Comparison of ENCODE assay signal across 9 cellular contexts in the genomic region with DNA sequence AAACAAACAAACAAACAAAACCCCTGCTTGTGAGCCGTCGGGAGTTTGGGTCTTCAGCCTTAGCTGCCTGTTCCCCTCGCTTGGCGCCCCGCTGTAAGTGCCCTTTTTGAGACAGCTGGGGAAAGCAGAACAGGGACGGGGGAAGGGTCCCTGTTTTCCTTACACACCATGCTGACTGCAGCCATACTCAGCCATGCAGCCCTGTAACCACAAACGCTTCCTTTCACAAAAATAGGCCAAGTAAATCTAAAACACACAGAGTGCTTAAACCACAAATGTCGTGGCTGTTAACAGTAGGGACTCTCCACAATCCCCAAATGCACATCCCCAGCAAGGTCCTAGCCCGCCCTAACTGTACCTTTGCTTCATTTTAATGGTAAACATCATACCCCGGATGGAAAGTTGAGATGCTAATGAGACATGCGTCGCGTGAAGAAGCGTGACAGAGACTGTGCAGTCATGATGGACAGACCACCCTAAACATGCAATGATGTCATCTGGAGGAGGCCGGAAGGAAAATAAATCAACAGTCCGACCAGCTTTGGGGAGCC.
DNase-seq lines count a peak whose midpoint lies in the region; ATAC-seq and TF ChIP-seq lines count a peak whose summit lies in the region.
"Had no signal": no experiment of that assay in that cellular context is flagged by ENCODE, and none has a peak within 500 bp of the region (broad histone marks: within the 10 kb centered on the region; RNA-seq: fewer than 3 reads in every experiment).

No MANE protein-coding gene starts in this region.

- no peaks in the 10 kb centered on the region for H3K9me3 ChIP-seq in tibial artery
- H3K9me3 ChIP-seq: ascending aorta had no signal

- intact Hi-C loops in tibial artery (cut with DNase I; ENCODE audit: low total_unique reads) (no loop called here), Calu3 (cut with micrococcal nuclease; ENCODE audit: unreplicated experiment) (no loop called here)

- CTCF ChIA-PET in Calu3 (lab: Charles Lee) = no interaction called here

- H3K9me3 Mint-ChIP-seq in Calu3 (ENCODE audit: low read depth, unreplicated experiment) = no peaks in the 10 kb centered on the region

- no peak overlapping the region for H3K27ac ChIP-seq in tibial artery
- H3K27ac ChIP-seq: ascending aorta had no signal

- H3K4me3 ChIP-seq in Jurkat, Clone E6-1 (ENCODE audit: low read length) = peak overlapping the region; percentile 46
- no peak overlapping the region for H3K4me3 ChIP-seq in tibial artery
- H3K4me3 ChIP-seq: ascending aorta had no signal

- H3K36me3 ChIP-seq in tibial artery = no peaks in the 10 kb centered on the region
- H3K36me3 ChIP-seq: ascending aorta had no signal

- no peaks in the 10 kb centered on the region for H3K4me1 ChIP-seq in tibial artery
- H3K4me1 ChIP-seq: ascending aorta had no signal

- H3K4me3 Mint-ChIP-seq in Calu3 (ENCODE audit: low read depth, unreplicated experiment) = no peak overlapping the region

- TF ChIP-seq CTCF in tibial artery (IDR thresholded peaks at IDR 0.05) = no peak
- TF ChIP-seq CTCF in Calu3 (IDR thresholded peaks at IDR 0.05; ENCODE audit: unreplicated experiment) = no peak

- H3K27ac Mint-ChIP-seq in Calu3 (ENCODE audit: unreplicated experiment) = no peak overlapping the region

- BruUV-seq in Calu3 (replicated peaks; lab: Mats Ljungman, UMichigan) = no TSS peak

- peak; percentile 95 for DNase-seq in Jurkat, Clone E6-1 (ENCODE audit: low read depth, low spot score)
- DNase-seq in activated T-cell treated with anti-CD3 and anti-CD28 coated beads for 1 hour (ENCODE audit: low read depth) = peak; percentile 28
- peak; percentile 12 to 22 for DNase-seq in stimulated activated CD4-positive, alpha-beta T cell treated with anti-CD3 and anti-CD28 coated beads, Interleukin-15, amount 100 ng/mL, for 48 hours (ENCODE audit: low read depth in 2 of 2)
- DNase-seq in epidermal melanocyte (ENCODE audit: insufficient read length, low spot score) = no peak
- DNase-seq in OCI-M2 (lab: John Stamatoyannopoulos, UW; ENCODE audit: unreplicated experiment) = no peak
- DNase-seq in tibial artery = no peak
- DNase-seq in Calu3 = no peak

- H3K4me1 Mint-ChIP-seq in Calu3 (ENCODE audit: low read depth, unreplicated experiment) = peaks cover 16% of the 10 kb centered on the region

- peaks cover 58% of the 10 kb centered on the region for H3K27me3 Mint-ChIP-seq in Calu3 (ENCODE audit: unreplicated experiment)

- peaks cover 6% of the 10 kb centered on the region for H3K36me3 Mint-ChIP-seq in Calu3 (ENCODE audit: insufficient read depth, unreplicated experiment)

- peak; percentile 73 for ATAC-seq in GM18861 (IDR thresholded peaks at IDR 0.05; ENCODE audit: unreplicated experiment)

- peaks cover 0 to 58% of the 10 kb centered on the region in 2 donors for H3K27me3 ChIP-seq in tibial artery
- H3K27me3 ChIP-seq: ascending aorta had no signal

Comparison
In these comparisons a context has a peak if more than half of its experiments do, and no peak if none do; other contexts are left out.
1. DNase-seq: peak in Jurkat, Clone E6-1 (single experiment), activated T-cell treated with anti-CD3 and anti-CD28 coated beads for 1 hour (single experiment) and stimulated activated CD4-positive, alpha-beta T cell treated with anti-CD3 and anti-CD28 coated beads, Interleukin-15, amount 100 ng/mL, for 48 hours (2 of 2); none in epidermal melanocyte (single experiment), OCI-M2 (single experiment), tibial artery (0 of 2) and Calu3 (single experiment).